Comparison of ENCODE assay signal across 8 cellular contexts in genomic region chr20:17995967-17996819, GRCh38. TPM values are rescaled to one million over a fixed set of nuclear protein-coding genes. Genes with fewer than 3 reads are reported as not detected.
DNase-seq lines count a peak whose midpoint lies in the region; ATAC-seq and TF ChIP-seq lines count a peak whose summit lies in the region.

No MANE protein-coding gene starts in this region.

- POLR2A ChIA-PET in activated CD4-positive, alpha-beta T cell treated with anti-CD3 and anti-CD28 coated beads for 36 hours (lab: Charles Lee): no interaction called here

- H3K27me3 Mint-ChIP-seq in activated CD4-positive, alpha-beta T cell treated with anti-CD3 and anti-CD28 coated beads for 36 hours: no peaks in the 10 kb centered on the region

- H3K9me3 ChIP-seq in adipocyte (ENCODE audit: control insufficient read depth, low read length) (no peaks in the 10 kb centered on the region), right cardiac atrium (ENCODE audit: control insufficient read depth, low read length) (no peaks in the 10 kb centered on the region), gastrocnemius medialis (no peaks in the 10 kb centered on the region)

- H3K9me3 Mint-ChIP-seq in activated CD4-positive, alpha-beta T cell treated with anti-CD3 and anti-CD28 coated beads for 36 hours (ENCODE audit: low read depth): no peaks in the 10 kb centered on the region

- in situ Hi-C loops in gastrocnemius medialis (cut with MboI; ENCODE audit: low sequenced_read_pairs in 4 of 4): loop anchor here in 1 of 4 donors (5.0 kb wide), 1 partner anchor 39 kb away; no protein-coding TSS in a partner anchor

- H3K4me1 ChIP-seq in adipocyte (ENCODE audit: control insufficient read depth, insufficient read depth, low read length) (peaks cover 6% of the 10 kb centered on the region), right cardiac atrium (ENCODE audit: control insufficient read depth, insufficient read depth, low read length) (no peaks in the 10 kb centered on the region), gastrocnemius medialis (peaks cover 0 to 4% of the 10 kb centered on the region in 2 donors)

- peak; percentile 56 for DNase-seq in activated CD4-positive, alpha-beta T cell treated with anti-CD3 and anti-CD28 coated beads for 36 hours
- DNase-seq in activated CD4-positive, alpha-beta T cell treated with anti-CD3 and anti-CD28 coated beads for 1 hour: no peak
- DNase-seq in HT1080 (ENCODE audit: low read depth) (peak; percentile 62), OCI-M1 (lab: John Stamatoyannopoulos, UW) (peak; percentile 81), adipocyte (ENCODE audit: low read depth) (peak; percentile 89), right cardiac atrium (no peak), gastrocnemius medialis (peak in 1 of 2 donors; percentile 18)

- peaks cover 3% of the 10 kb centered on the region for H3K36me3 Mint-ChIP-seq in activated CD4-positive, alpha-beta T cell treated with anti-CD3 and anti-CD28 coated beads for 36 hours (ENCODE audit: low read depth)

- peak overlapping the region; percentile 30 for H3K9ac ChIP-seq in adipocyte (ENCODE audit: low read length)

- peak; percentile 60 for ATAC-seq in activated CD4-positive, alpha-beta T cell treated with anti-CD3 and anti-CD28 coated beads for 36 hours
- ATAC-seq in right cardiac atrium: peak; percentile 77 to 84
- peak; percentile 61 to 72 for ATAC-seq in gastrocnemius medialis
- ATAC-seq in HG03025 (IDR thresholded peaks at IDR 0.05; ENCODE audit: low FRiP score, unreplicated experiment): no peak

- CTCF ChIA-PET in activated CD4-positive, alpha-beta T cell treated with anti-CD3 and anti-CD28 coated beads for 36 hours (lab: Charles Lee): interaction anchor here (0.5 to 2.3 kb wide), 18 partner anchors 20 to 772 kb away, joined by 3 to 9 read pairs (median 3); partner anchors contain the start of gene RRBP1

- peaks cover 27% of the 10 kb centered on the region for H3K4me1 Mint-ChIP-seq in activated CD4-positive, alpha-beta T cell treated with anti-CD3 and anti-CD28 coated beads for 36 hours

- H3K4me3 Mint-ChIP-seq in activated CD4-positive, alpha-beta T cell treated with anti-CD3 and anti-CD28 coated beads for 36 hours: no peak overlapping the region

- no peak overlapping the region for H3K4me3 ChIP-seq in adipocyte (ENCODE audit: low read length)
- no peak overlapping the region for H3K4me3 ChIP-seq in right cardiac atrium (ENCODE audit: low read length)
- H3K4me3 ChIP-seq in gastrocnemius medialis: peak overlapping the region in 1 of 4 donors; percentile 13

- H3K36me3 ChIP-seq in adipocyte (ENCODE audit: control insufficient read depth, insufficient read depth, low read length, severe bottlenecking): no peaks in the 10 kb centered on the region
- no peaks in the 10 kb centered on the region for H3K36me3 ChIP-seq in gastrocnemius medialis

- no peak overlapping the region for H3K27ac Mint-ChIP-seq in activated CD4-positive, alpha-beta T cell treated with anti-CD3 and anti-CD28 coated beads for 36 hours

- TF ChIP-seq POLR2A in gastrocnemius medialis (IDR thresholded peaks at IDR 0.05): no peak

- H3K27ac ChIP-seq in right cardiac atrium (ENCODE audit: low read length) (no peak overlapping the region), gastrocnemius medialis (no peak overlapping the region)

- H3K27me3 ChIP-seq in adipocyte (replicated peaks; ENCODE audit: control insufficient read depth, insufficient read depth, low read length) (peaks cover 7% of the 10 kb centered on the region), right cardiac atrium (ENCODE audit: control insufficient read depth, insufficient read depth) (no peaks in the 10 kb centered on the region), gastrocnemius medialis (no peaks in the 10 kb centered on the region)

- intact Hi-C loops in activated CD4-positive, alpha-beta T cell treated with anti-CD3 and anti-CD28 coated beads for 36 hours (cut with DNase I, micrococcal nuclease): loop anchor here (1.0 to 10.0 kb wide), 11 partner anchors 27 to 1193 kb away; partner anchors contain the start of genes BFSP1 (in 1 of the 2), MGME1 (in 1 of the 2), RRBP1 (in 1 of the 2) and SEC23B (in 1 of the 2)
- intact Hi-C loops in right cardiac atrium (cut with DNase I) (loop anchor here in 2 of 4 donors (10.0 kb wide), 1 partner anchor 491 kb away; no protein-coding TSS in a partner anchor), gastrocnemius medialis (cut with DNase I; ENCODE audit: low total_unique reads) (loop anchor here (2.0 to 5.0 kb wide), 3 partner anchors 37 to 494 kb away; no protein-coding TSS in a partner anchor)

- peak; percentile 86 to 99 (median 98) for TF ChIP-seq CTCF in gastrocnemius medialis (IDR thresholded peaks at IDR 0.05 in 4 of 5, conservative IDR thresholded peaks at IDR 0.05 in 1 of 5)

- WGBS in right cardiac atrium: 17% methylated on average over 16 of the region's 16 CpGs

RNA-seq across cellular contexts. Expression of gene MGME1, which starts 27.4 kb away (rescaled TPM):
- total RNA-seq in activated CD4-positive, alpha-beta T cell treated with anti-CD3 and anti-CD28 coated beads for 36 hours: 10 to 100 TPM; 24.1 to 29.7 TPM
- total RNA-seq in HT1080 (2014; rRNA removed; shearing (Covaris generic)): 34.9 and 38.7 TPM in 2 replicates
- polyA plus RNA-seq in HT1080 (2015; cell fraction: cytosol; rRNA removed): 26.0 and 32.1 TPM in 2 replicates
- polyA plus RNA-seq in HT1080 (2015; cell fraction: nucleus; rRNA removed): 41.8 and 45.4 TPM in 2 replicates
- total RNA-seq in right cardiac atrium: 10 to 100 TPM in 3 of 4 donors, 1 to 10 TPM in 1; 9.7 to 12.0 (median 10.8) TPM
- polyA plus RNA-seq in right cardiac atrium: 10.9 TPM
- 1 to 10 TPM; 5.2 to 9.1 (median 7.2) TPM for total RNA-seq in gastrocnemius medialis

RNA-seq across cellular contexts. Expression of gene SNX5, which starts 27.6 kb away (rescaled TPM):
- total RNA-seq in activated CD4-positive, alpha-beta T cell treated with anti-CD3 and anti-CD28 coated beads for 36 hours: 100 to 1,000 TPM; 204 to 227 TPM
- 206 and 221 TPM in 2 replicates for total RNA-seq in HT1080 (2014; rRNA removed; shearing (Covaris generic))
- polyA plus RNA-seq in HT1080 (2015; cell fraction: cytosol; rRNA removed): 180 and 223 TPM in 2 replicates
- 343 and 398 TPM in 2 replicates for polyA plus RNA-seq in HT1080 (2015; cell fraction: nucleus; rRNA removed)
- total RNA-seq in right cardiac atrium: 10 to 100 TPM; 46.7 to 53.9 (median 49.9) TPM
- 47.8 TPM for polyA plus RNA-seq in right cardiac atrium
- 10 to 100 TPM; 49.8 to 88.8 (median 60.9) TPM for total RNA-seq in gastrocnemius medialis

Comparison
In these comparisons a context has a peak if more than half of its experiments do, and no peak if none do; other contexts are left out.
1. DNase-seq: peak in activated CD4-positive, alpha-beta T cell treated with anti-CD3 and anti-CD28 coated beads for 36 hours (single experiment), HT1080 (single experiment), OCI-M1 (single experiment) and adipocyte (single experiment); none in activated CD4-positive, alpha-beta T cell treated with anti-CD3 and anti-CD28 coated beads for 1 hour (single experiment) and right cardiac atrium (0 of 3).